16 cellular contexts compared by ENCODE assay signal in the genomic region with DNA sequence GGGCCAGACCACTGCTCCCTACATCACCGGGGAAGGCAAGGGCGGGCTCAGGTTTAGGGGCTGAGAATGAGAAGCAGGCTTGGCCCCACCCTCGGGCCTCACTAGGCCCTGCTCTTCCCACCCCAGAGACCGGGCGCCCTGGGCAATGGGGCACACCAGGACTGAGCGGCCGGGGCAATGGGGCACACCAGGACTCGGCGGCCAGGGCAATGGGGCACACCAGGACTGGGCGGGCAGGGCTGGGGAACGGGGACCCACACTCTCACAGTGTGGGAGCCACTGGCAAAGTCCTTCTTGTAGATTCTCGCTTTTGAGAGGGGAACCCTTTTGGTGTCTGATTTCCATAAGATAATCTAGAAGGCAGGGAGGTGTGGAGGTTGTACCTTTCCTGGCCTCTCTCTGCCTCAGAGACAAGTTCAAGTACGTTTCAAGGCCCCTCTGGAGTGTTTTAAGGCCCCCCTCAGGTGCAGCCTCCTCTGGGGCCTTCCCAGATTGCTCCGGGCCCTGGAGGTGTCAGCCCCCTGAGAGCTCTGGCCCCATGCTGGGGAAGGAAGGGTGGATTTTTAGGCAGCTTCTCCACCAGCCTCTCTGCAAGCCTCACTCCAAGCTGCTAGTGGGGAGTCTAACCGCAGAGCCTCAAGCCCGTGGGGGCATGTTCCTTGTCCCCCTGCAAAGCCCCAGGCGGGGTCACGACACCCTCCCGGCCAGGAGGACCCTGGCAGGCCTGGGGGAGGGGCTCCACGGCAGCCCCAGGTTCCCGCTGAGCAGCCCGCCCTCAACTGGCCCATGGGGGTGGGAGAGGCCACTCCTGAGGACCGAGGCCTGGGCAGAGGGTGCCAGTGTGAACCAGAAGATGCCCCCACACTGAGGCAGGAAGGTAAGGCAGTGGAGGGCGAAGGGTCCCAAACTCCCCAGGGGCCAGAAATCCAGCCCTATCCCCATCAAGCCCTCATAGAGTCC.
DNase-seq lines count a peak whose midpoint lies in the region; TF ChIP-seq lines count a peak whose summit lies in the region.
"Had no signal": no experiment of that assay in that cellular context is flagged by ENCODE, and none has a peak within 500 bp of the region (broad histone marks: within the 10 kb centered on the region; RNA-seq: fewer than 3 reads in every experiment).

No MANE protein-coding gene starts in this region.

- H3K9me2 ChIP-seq in GM23248 (ENCODE audit: insufficient read depth) = no peaks in the 10 kb centered on the region

- H3K36me3 ChIP-seq in HEK293 (ENCODE audit: control insufficient read depth in 2 of 2, insufficient read depth in 1 of 2, low read length in 2 of 2) (no peaks in the 10 kb centered on the region), SK-N-MC (ENCODE audit: insufficient read depth, low read length) (no peaks in the 10 kb centered on the region), neuronal stem cell (replicated peaks in 1 of 2; ENCODE audit: control insufficient read depth in 2 of 2, insufficient read depth in 2 of 2, low read length in 2 of 2) (no peaks in the 10 kb centered on the region), GM23248 (ENCODE audit: low read depth) (no peaks in the 10 kb centered on the region)

- H2BK120ac ChIP-seq in neuronal stem cell (ENCODE audit: low read depth, low read length) = no peak overlapping the region

- H3K9me3 ChIP-seq in HEK293 (ENCODE audit: control insufficient read depth, insufficient read depth, low read depth, low read length) (no peaks in the 10 kb centered on the region), SK-N-MC (ENCODE audit: low read depth, low read length) (no peaks in the 10 kb centered on the region), neuronal stem cell (replicated peaks in 1 of 2; ENCODE audit: control insufficient read depth in 2 of 2, insufficient read depth in 1 of 2, low read depth in 1 of 2, low read length in 2 of 2) (no peaks in the 10 kb centered on the region), GM23248 (ENCODE audit: low read depth) (no peaks in the 10 kb centered on the region)
- H3K9me3 ChIP-seq: A549 had no signal

- H2BK12ac ChIP-seq in neuronal stem cell (ENCODE audit: low read length) = peak overlapping the region; percentile 41

- H3K23ac ChIP-seq in neuronal stem cell (ENCODE audit: low read depth, low read length, poor library complexity) = peak overlapping the region; percentile 95

- H3K4me2 ChIP-seq in neuronal stem cell (ENCODE audit: insufficient read depth, low read length, poor library complexity, severe bottlenecking) (no peak overlapping the region), GM23248 (ENCODE audit: unreplicated experiment) (no peak overlapping the region)
- H3K4me2 ChIP-seq: A549, GM23338 had no signal

- peak overlapping the region; percentile 66 for H2BK5ac ChIP-seq in neuronal stem cell (ENCODE audit: low read length)

- no peak overlapping the region for H2BK15ac ChIP-seq in neuronal stem cell (ENCODE audit: low read length)

- H3K4me1 ChIP-seq in HEK293 (ENCODE audit: control insufficient read depth, insufficient read depth, low read length) (no peaks in the 10 kb centered on the region), neuronal stem cell (ENCODE audit: control insufficient read depth in 2 of 2, insufficient read depth in 1 of 2, low read depth in 1 of 2, low read length in 2 of 2) (no peaks in the 10 kb centered on the region), GM23248 (ENCODE audit: insufficient read depth) (peaks cover 8% of the 10 kb centered on the region)
- H3K4me1 ChIP-seq: A549 had no signal

- no peak overlapping the region for H3K27ac ChIP-seq in HEK293 (ENCODE audit: extremely low read depth, low read depth, low read length)
- H3K27ac ChIP-seq in SK-N-MC = peak overlapping the region; percentile 54
- H3K27ac ChIP-seq in neuronal stem cell (replicated peaks; ENCODE audit: low read length) = no peak overlapping the region
- no peak overlapping the region for H3K27ac ChIP-seq in GM23248
- H3K27ac ChIP-seq: 22Rv1, A549, C4-2B had no signal

- H3K4me3 ChIP-seq in HEK293 (ENCODE audit: low read depth, low read length) (no peak overlapping the region), SK-N-MC (peak overlapping the region; percentile 45), neuronal stem cell (ENCODE audit: low read length in 2 of 2) (no peak overlapping the region), GM23248 (no peak overlapping the region)
- H3K4me3 ChIP-seq: A549, GM23338 had no signal

- peak; percentile 24 for DNase-seq in NCI-H2171 treated with DMSO at 0.1 percent for 48 hours (lab: John Stamatoyannopoulos, UW)
- no peak for DNase-seq in NCI-H2171 (lab: John Stamatoyannopoulos, UW)
- peak; percentile 10 for DNase-seq in SK-N-MC (ENCODE audit: low read depth, low spot score)
- DNase-seq in neuronal stem cell (ENCODE audit: low spot score) = no peak
- no peak for DNase-seq in AG08395 (ENCODE audit: low spot score)
- DNase-seq in GM23248 = no peak
- no peak for DNase-seq in activated naive CD4-positive, alpha-beta T cell treated with anti-CD3 and anti-CD28 coated beads, Interleukin-2, amount 50 U/mL, for 16 hours
- DNase-seq: CD4-positive, alpha-beta T cell; DMS153; DMS79; GDM1 had no signal

- no peaks in the 10 kb centered on the region for H4K20me1 ChIP-seq in GM23248 (ENCODE audit: insufficient read depth)

- H2AFZ ChIP-seq in neuronal stem cell (ENCODE audit: low read length) (no peak overlapping the region), GM23248 (no peak overlapping the region)
- H2AFZ ChIP-seq: GM23338 had no signal

- H3K79me2 ChIP-seq in GM23248 (ENCODE audit: insufficient read depth) = no peaks in the 10 kb centered on the region

- H3K14ac ChIP-seq in neuronal stem cell (ENCODE audit: low read length) = peak overlapping the region; percentile 38

- H4K8ac ChIP-seq in neuronal stem cell (ENCODE audit: low read depth, low read length) = no peak overlapping the region

- no peak overlapping the region for H4K91ac ChIP-seq in neuronal stem cell (ENCODE audit: low read depth, low read length, poor library complexity)

- in situ Hi-C loops in GM23248 (cut with MboI) = no loop called here

- H3K18ac ChIP-seq in neuronal stem cell (ENCODE audit: low read length) = no peak overlapping the region

- WGBS in neuronal stem cell (ENCODE audit: extremely low coverage in 2 of 2, insufficient read length in 2 of 2, insufficient replicate concordance in 1 of 2), 2 donors = no CpG with 5 or more reads among the region's 24 CpGs
- WGBS in GM23248 (ENCODE audit: low coverage in 1 of 2, low lambda C conversion rate in 2 of 2, missing lambda C conversion rate in 2 of 2), 2 experiments = 89% methylated on average over 23 to 24 of the region's 24 CpGs

- H3K27me3 ChIP-seq in neuronal stem cell (ENCODE audit: control insufficient read depth in 3 of 3, insufficient read depth in 3 of 3, low read depth in 1 of 3, low read length in 3 of 3) (peaks cover 0 to 2% (median 0%) of the 10 kb centered on the region in 3 experiments), GM23248 (replicated peaks; ENCODE audit: insufficient read depth) (no peaks in the 10 kb centered on the region)

- H2AK5ac ChIP-seq in neuronal stem cell (ENCODE audit: low read depth, low read length) = no peak overlapping the region

- H3K4ac ChIP-seq in neuronal stem cell (ENCODE audit: low read length) = no peak overlapping the region

- H3F3A ChIP-seq in GM23248 (ENCODE audit: insufficient read depth) = no peaks in the 10 kb centered on the region

- no peak for TF ChIP-seq CTCF in HEK293 (tag by site-specific recombination; IDR thresholded peaks at IDR 0.05)

- CTCF ChIA-PET in HEK293 (lab: Yijun Ruan, JAX) = no interaction called here

- H3K9ac ChIP-seq in SK-N-MC (ENCODE audit: insufficient read length) = no peak overlapping the region
- H3K9ac ChIP-seq in neuronal stem cell (ENCODE audit: low read depth, low read length, poor library complexity) = no peak overlapping the region
- no peak overlapping the region for H3K9ac ChIP-seq in GM23248

- H3K79me1 ChIP-seq in neuronal stem cell (ENCODE audit: low read depth, low read length) = peaks cover 6% of the 10 kb centered on the region

- POLR2A ChIA-PET in HEK293 (lab: Yijun Ruan, JAX) = no interaction called here

TF ChIP-seq in HEK293, 187 proteins besides CTCF, POLR2A, EP300 and RAD21:
- TF ChIP-seq PRDM4 (tag by site-specific recombination; IDR thresholded peaks at IDR 0.05) (peak; percentile 98), ZNF585B (tag by site-specific recombination; IDR thresholded peaks at IDR 0.05) (no peak), GLIS1 (tag by site-specific recombination; IDR thresholded peaks at IDR 0.05) (peak; percentile 87), ZIC2 (tag by site-specific recombination; IDR thresholded peaks at IDR 0.05) (peak; percentile 85)

Comparison
In these comparisons a context has a peak if more than half of its experiments do, and no peak if none do; other contexts are left out.
1. DNase-seq: peak in NCI-H2171 treated with DMSO at 0.1 percent for 48 hours (single experiment) and SK-N-MC (single experiment); none in NCI-H2171 (single experiment), neuronal stem cell (single experiment), AG08395 (single experiment), GM23248 (single experiment) and activated naive CD4-positive, alpha-beta T cell treated with anti-CD3 and anti-CD28 coated beads, Interleukin-2, amount 50 U/mL, for 16 hours (single experiment).